ENCODE assay signal across 2 cellular contexts in genomic region chr1:111454859-111455641, GRCh38.
TF ChIP-seq lines count a peak whose summit lies in the region.

No MANE protein-coding gene starts in this region.

TF ChIP-seq in K562, 482 proteins besides CTCF, POLR2A, EP300 and RAD21:
- peak; percentile 37; the same call in 1 of the 2 replicates for TF ChIP-seq RBFOX2 (IDR thresholded peaks at IDR 0.05; ENCODE audit: low read depth, low read length)
- TF ChIP-seq RBM34 (IDR thresholded peaks at IDR 0.05; ENCODE audit: borderline replicate concordance, insufficient read depth, low read length): no peak
- TF ChIP-seq RBM25 (IDR thresholded peaks at IDR 0.05; ENCODE audit: low read depth, low read length, severe bottlenecking): peak; percentile 69
- peak; percentile 49 for TF ChIP-seq NFIC (IDR thresholded peaks at IDR 0.05)

TF ChIP-seq in WTC11, 78 proteins besides CTCF, POLR2A, EP300 and RAD21:
- TF ChIP-seq, protein P1, sequence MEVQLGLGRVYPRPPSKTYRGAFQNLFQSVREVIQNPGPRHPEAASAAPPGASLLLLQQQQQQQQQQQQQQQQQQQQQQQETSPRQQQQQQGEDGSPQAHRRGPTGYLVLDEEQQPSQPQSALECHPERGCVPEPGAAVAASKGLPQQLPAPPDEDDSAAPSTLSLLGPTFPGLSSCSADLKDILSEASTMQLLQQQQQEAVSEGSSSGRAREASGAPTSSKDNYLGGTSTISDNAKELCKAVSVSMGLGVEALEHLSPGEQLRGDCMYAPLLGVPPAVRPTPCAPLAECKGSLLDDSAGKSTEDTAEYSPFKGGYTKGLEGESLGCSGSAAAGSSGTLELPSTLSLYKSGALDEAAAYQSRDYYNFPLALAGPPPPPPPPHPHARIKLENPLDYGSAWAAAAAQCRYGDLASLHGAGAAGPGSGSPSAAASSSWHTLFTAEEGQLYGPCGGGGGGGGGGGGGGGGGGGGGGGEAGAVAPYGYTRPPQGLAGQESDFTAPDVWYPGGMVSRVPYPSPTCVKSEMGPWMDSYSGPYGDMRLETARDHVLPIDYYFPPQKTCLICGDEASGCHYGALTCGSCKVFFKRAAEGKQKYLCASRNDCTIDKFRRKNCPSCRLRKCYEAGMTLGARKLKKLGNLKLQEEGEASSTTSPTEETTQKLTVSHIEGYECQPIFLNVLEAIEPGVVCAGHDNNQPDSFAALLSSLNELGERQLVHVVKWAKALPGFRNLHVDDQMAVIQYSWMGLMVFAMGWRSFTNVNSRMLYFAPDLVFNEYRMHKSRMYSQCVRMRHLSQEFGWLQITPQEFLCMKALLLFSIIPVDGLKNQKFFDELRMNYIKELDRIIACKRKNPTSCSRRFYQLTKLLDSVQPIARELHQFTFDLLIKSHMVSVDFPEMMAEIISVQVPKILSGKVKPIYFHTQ (CRISPR knock-in tag; IDR thresholded peaks at IDR 0.05): no peak
- TF ChIP-seq ZNF512 (CRISPR knock-in tag; IDR thresholded peaks at IDR 0.05; ENCODE audit: borderline replicate concordance) (no peak), ZNF219 (CRISPR knock-in tag; IDR thresholded peaks at IDR 0.05; ENCODE audit: borderline replicate concordance) (no peak), OVOL2 (CRISPR knock-in tag; IDR thresholded peaks at IDR 0.05; ENCODE audit: borderline replicate concordance) (no peak), ZNF396 (CRISPR knock-in tag; IDR thresholded peaks at IDR 0.05; ENCODE audit: borderline replicate concordance) (no peak), RELA (CRISPR knock-in tag; IDR thresholded peaks at IDR 0.05; ENCODE audit: borderline replicate concordance) (no peak), TEAD1 (CRISPR knock-in tag; IDR thresholded peaks at IDR 0.05) (no peak), ZNF121 (CRISPR knock-in tag; IDR thresholded peaks at IDR 0.05) (no peak), EMX1 (CRISPR knock-in tag; IDR thresholded peaks at IDR 0.05) (no peak), FOXJ3 (CRISPR knock-in tag; IDR thresholded peaks at IDR 0.05; ENCODE audit: borderline replicate concordance) (no peak)
- TF ChIP-seq, protein P2, sequence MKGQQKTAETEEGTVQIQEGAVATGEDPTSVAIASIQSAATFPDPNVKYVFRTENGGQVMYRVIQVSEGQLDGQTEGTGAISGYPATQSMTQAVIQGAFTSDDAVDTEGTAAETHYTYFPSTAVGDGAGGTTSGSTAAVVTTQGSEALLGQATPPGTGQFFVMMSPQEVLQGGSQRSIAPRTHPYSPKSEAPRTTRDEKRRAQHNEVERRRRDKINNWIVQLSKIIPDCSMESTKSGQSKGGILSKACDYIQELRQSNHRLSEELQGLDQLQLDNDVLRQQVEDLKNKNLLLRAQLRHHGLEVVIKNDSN (CRISPR knock-in tag; IDR thresholded peaks at IDR 0.05): no peak
- TF ChIP-seq, protein P3, sequence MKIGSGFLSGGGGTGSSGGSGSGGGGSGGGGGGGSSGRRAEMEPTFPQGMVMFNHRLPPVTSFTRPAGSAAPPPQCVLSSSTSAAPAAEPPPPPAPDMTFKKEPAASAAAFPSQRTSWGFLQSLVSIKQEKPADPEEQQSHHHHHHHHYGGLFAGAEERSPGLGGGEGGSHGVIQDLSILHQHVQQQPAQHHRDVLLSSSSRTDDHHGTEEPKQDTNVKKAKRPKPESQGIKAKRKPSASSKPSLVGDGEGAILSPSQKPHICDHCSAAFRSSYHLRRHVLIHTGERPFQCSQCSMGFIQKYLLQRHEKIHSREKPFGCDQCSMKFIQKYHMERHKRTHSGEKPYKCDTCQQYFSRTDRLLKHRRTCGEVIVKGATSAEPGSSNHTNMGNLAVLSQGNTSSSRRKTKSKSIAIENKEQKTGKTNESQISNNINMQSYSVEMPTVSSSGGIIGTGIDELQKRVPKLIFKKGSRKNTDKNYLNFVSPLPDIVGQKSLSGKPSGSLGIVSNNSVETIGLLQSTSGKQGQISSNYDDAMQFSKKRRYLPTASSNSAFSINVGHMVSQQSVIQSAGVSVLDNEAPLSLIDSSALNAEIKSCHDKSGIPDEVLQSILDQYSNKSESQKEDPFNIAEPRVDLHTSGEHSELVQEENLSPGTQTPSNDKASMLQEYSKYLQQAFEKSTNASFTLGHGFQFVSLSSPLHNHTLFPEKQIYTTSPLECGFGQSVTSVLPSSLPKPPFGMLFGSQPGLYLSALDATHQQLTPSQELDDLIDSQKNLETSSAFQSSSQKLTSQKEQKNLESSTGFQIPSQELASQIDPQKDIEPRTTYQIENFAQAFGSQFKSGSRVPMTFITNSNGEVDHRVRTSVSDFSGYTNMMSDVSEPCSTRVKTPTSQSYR (CRISPR knock-in tag; IDR thresholded peaks at IDR 0.05): no peak
